19 cellular contexts compared by ENCODE assay signal in the genomic region with DNA sequence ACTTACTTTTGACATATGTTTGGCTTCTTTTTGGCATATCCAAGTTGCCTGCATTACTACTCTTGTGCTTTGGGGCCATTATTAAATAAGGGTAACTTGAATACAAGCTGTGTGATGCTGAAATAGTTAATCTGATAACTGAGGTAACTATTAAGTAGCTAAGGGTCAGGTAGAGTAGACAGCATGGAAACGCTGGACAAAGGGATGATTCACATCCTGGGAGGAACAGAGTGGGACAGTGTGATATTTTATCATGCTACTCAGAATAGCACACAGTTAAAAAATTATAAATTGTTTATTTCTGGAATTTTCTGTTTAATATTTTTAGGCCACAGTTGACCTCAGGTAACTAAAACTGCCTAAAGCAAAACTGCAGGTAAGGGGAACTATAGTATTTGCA.
DNase-seq lines count a peak whose midpoint lies in the region; ATAC-seq and TF ChIP-seq lines count a peak whose summit lies in the region.
"Had no signal": no experiment of that assay in that cellular context is flagged by ENCODE, and none has a peak within 500 bp of the region (broad histone marks: within the 10 kb centered on the region; RNA-seq: fewer than 3 reads in every experiment).

No MANE protein-coding gene starts in this region.

- H3K4me3 Mint-ChIP-seq in glutamatergic neuron (ENCODE audit: unreplicated experiment) (no peak overlapping the region), neural progenitor cell (no peak overlapping the region)
- H3K4me3 Mint-ChIP-seq: CD4-positive, alpha-beta memory T cell; IgD-negative memory B cell had no signal

- H3K79me2 ChIP-seq in neural progenitor cell (ENCODE audit: low read depth), result no peaks in the 10 kb centered on the region

- no peaks in the 10 kb centered on the region for H4K20me1 ChIP-seq in neural progenitor cell (ENCODE audit: low read depth)

- no peaks in the 10 kb centered on the region for H3K36me3 ChIP-seq in neural progenitor cell
- H3K36me3 ChIP-seq: SJCRH30 had no signal

- 0 out of 3 replicates have a peak, but pooled peaks have one; percentile 45 for ATAC-seq in SK-N-SH treated with all-trans-retinoic acid at 6 μM for 48 hours
- ATAC-seq in GM21723 (IDR thresholded peaks at IDR 0.05; ENCODE audit: unreplicated experiment), result no peak

- H3K36me3 Mint-ChIP-seq in glutamatergic neuron (ENCODE audit: unreplicated experiment) (no peaks in the 10 kb centered on the region), neural progenitor cell (no peaks in the 10 kb centered on the region)
- H3K36me3 Mint-ChIP-seq: CD4-positive, alpha-beta memory T cell; IgD-negative memory B cell had no signal

- H3K27ac Mint-ChIP-seq in glutamatergic neuron (ENCODE audit: unreplicated experiment) (no peak overlapping the region), neural progenitor cell (no peak overlapping the region)
- H3K27ac Mint-ChIP-seq: CD4-positive, alpha-beta memory T cell; IgD-negative memory B cell had no signal

- no peaks in the 10 kb centered on the region for H3F3A ChIP-seq in neural progenitor cell (ENCODE audit: low read depth)

- no peaks in the 10 kb centered on the region for H3K27me3 Mint-ChIP-seq in glutamatergic neuron (ENCODE audit: unreplicated experiment)
- H3K27me3 Mint-ChIP-seq in neural progenitor cell (ENCODE audit: insufficient read depth, low read depth), result peaks cover 2% of the 10 kb centered on the region
- H3K27me3 Mint-ChIP-seq: CD4-positive, alpha-beta memory T cell; IgD-negative memory B cell had no signal

- no peak overlapping the region for H3K4me3 ChIP-seq in fibroblast of pulmonary artery (replicated peaks; ENCODE audit: low read depth, low read length)
- H3K4me3 ChIP-seq in neural progenitor cell, result no peak overlapping the region
- H3K4me3 ChIP-seq: SJCRH30 had no signal

- no peak overlapping the region for H3K4me2 ChIP-seq in neural progenitor cell

- no peak overlapping the region for H3K9ac ChIP-seq in neural progenitor cell

- H3K4me1 ChIP-seq in neural progenitor cell, result peaks cover 35% of the 10 kb centered on the region

- no peaks in the 10 kb centered on the region for H3K27me3 ChIP-seq in neural progenitor cell
- H3K27me3 ChIP-seq: SJCRH30 had no signal

- H3K4me1 Mint-ChIP-seq in glutamatergic neuron (ENCODE audit: low read depth, unreplicated experiment), result no peaks in the 10 kb centered on the region
- H3K4me1 Mint-ChIP-seq in neural progenitor cell, result peaks cover 22% of the 10 kb centered on the region
- H3K4me1 Mint-ChIP-seq: CD4-positive, alpha-beta memory T cell had no signal

- no peaks in the 10 kb centered on the region for H3K9me3 Mint-ChIP-seq in glutamatergic neuron (ENCODE audit: unreplicated experiment)
- H3K9me3 Mint-ChIP-seq in neural progenitor cell, result peaks cover 2% of the 10 kb centered on the region
- H3K9me3 Mint-ChIP-seq: IgD-negative memory B cell had no signal

- DNase-seq in DMS53 (lab: John Stamatoyannopoulos, UW), result peak; percentile 9
- DNase-seq in DMS53 treated with DMSO at 0.1 percent for 48 hours (lab: John Stamatoyannopoulos, UW; ENCODE audit: unreplicated experiment), result no peak
- DNase-seq in fibroblast of pulmonary artery (ENCODE audit: low read depth), result peak; percentile 32
- no peak for DNase-seq in glutamatergic neuron
- no peak for DNase-seq in neural progenitor cell (ENCODE audit: low spot score)
- DNase-seq in DMS153 treated with DMSO at 0.1 percent for 48 hours (lab: John Stamatoyannopoulos, UW; ENCODE audit: unreplicated experiment), result no peak
- DNase-seq: CD4-positive, alpha-beta memory T cell; HCEC 1CT; Kasumi-1; NCI-H1417 treated with DMSO at 0.1 percent for 48 hours; NCI-H1930; NCI-H446 treated with DMSO at 0.1 percent for 48 hours; OCI-M1; SJCRH30 had no signal

- no peak overlapping the region for H3K27ac ChIP-seq in neural progenitor cell
- H3K27ac ChIP-seq: 22Rv1, RWPE1, SJCRH30 had no signal

- TF ChIP-seq CTCF in fibroblast of pulmonary artery (IDR thresholded peaks at IDR 0.05; ENCODE audit: low read length, missing control alignments) (no peak), glutamatergic neuron (IDR thresholded peaks at IDR 0.05; ENCODE audit: partially characterized antibody, unreplicated experiment) (no peak), neural progenitor cell (IDR thresholded peaks at IDR 0.05) (no peak)

- no peaks in the 10 kb centered on the region for H3K9me3 ChIP-seq in neural progenitor cell (ENCODE audit: low read depth)
- H3K9me3 ChIP-seq: SJCRH30 had no signal

- no peak overlapping the region for H2AFZ ChIP-seq in neural progenitor cell (replicated peaks)

TF ChIP-seq in SK-N-SH treated with all-trans-retinoic acid at 6 μM for 48 hours, 23 proteins besides CTCF, POLR2A, EP300 and RAD21:
- TF ChIP-seq BACH2 (CRISPR knock-in tag; IDR thresholded peaks at IDR 0.05; ENCODE audit: borderline replicate concordance), result no peak
- no peak for TF ChIP-seq CSRNP3 (CRISPR knock-in tag; IDR thresholded peaks at IDR 0.05)
- no peak for TF ChIP-seq SNAI2 (CRISPR knock-in tag; IDR thresholded peaks at IDR 0.05)
- no peak for TF ChIP-seq RARB (CRISPR knock-in tag; IDR thresholded peaks at IDR 0.05)
- TF ChIP-seq TCF4 (CRISPR knock-in tag; IDR thresholded peaks at IDR 0.05; ENCODE audit: borderline replicate concordance), result no peak
- no peak for TF ChIP-seq CREB5 (CRISPR knock-in tag; IDR thresholded peaks at IDR 0.05; ENCODE audit: low read depth)
- no peak for TF ChIP-seq ZNF70 (CRISPR knock-in tag; IDR thresholded peaks at IDR 0.05)

Comparison
In these comparisons a context has a peak if more than half of its experiments do, and no peak if none do; other contexts are left out.
1. DNase-seq: peak in DMS53 (single experiment) and fibroblast of pulmonary artery (single experiment); none in DMS53 treated with DMSO at 0.1 percent for 48 hours (single experiment), glutamatergic neuron (single experiment), neural progenitor cell (single experiment) and DMS153 treated with DMSO at 0.1 percent for 48 hours (single experiment).